12 cellular contexts compared by ENCODE assay signal in genomic region chr16:10314811-10315210, GRCh38.
DNase-seq lines count a peak whose midpoint lies in the region; ATAC-seq and TF ChIP-seq lines count a peak whose summit lies in the region.
"Had no signal": no experiment of that assay in that cellular context is flagged by ENCODE, and none has a peak within 500 bp of the region (broad histone marks: within the 10 kb centered on the region; RNA-seq: fewer than 3 reads in every experiment).

No MANE protein-coding gene starts in this region.

- H3K9me3 Mint-ChIP-seq in chondrocyte (ENCODE audit: low read depth) = no peaks in the 10 kb centered on the region
- no peaks in the 10 kb centered on the region for H3K9me3 Mint-ChIP-seq in activated CD8-positive, alpha-beta memory T cell treated with anti-CD3 and anti-CD28 coated beads, Interleukin-2, amount 10 ng/mL, durations not matched to agents 7 days and 5 days (ENCODE audit: low read depth)

- no peaks in the 10 kb centered on the region for H3K27me3 Mint-ChIP-seq in chondrocyte (ENCODE audit: low read depth)
- no peaks in the 10 kb centered on the region for H3K27me3 Mint-ChIP-seq in activated CD8-positive, alpha-beta memory T cell treated with anti-CD3 and anti-CD28 coated beads, Interleukin-2, amount 10 ng/mL, durations not matched to agents 7 days and 5 days

- no peak for ATAC-seq in activated CD8-positive, alpha-beta memory T cell treated with anti-CD3 and anti-CD28 coated beads, Interleukin-2, amount 10 ng/mL, durations not matched to agents 7 days and 5 days
- ATAC-seq in HG03280 (IDR thresholded peaks at IDR 0.05; ENCODE audit: unreplicated experiment) = no peak

- TF ChIP-seq CTCF in chondrocyte (IDR thresholded peaks at IDR 0.05) = peak; percentile 68

- H3K4me3 Mint-ChIP-seq in chondrocyte (ENCODE audit: unreplicated experiment) = no peak overlapping the region
- H3K4me3 Mint-ChIP-seq in activated CD8-positive, alpha-beta memory T cell treated with anti-CD3 and anti-CD28 coated beads, Interleukin-2, amount 10 ng/mL, durations not matched to agents 7 days and 5 days = no peak overlapping the region

- no peak overlapping the region for H3K27ac Mint-ChIP-seq in chondrocyte (ENCODE audit: unreplicated experiment)
- H3K27ac Mint-ChIP-seq in activated CD8-positive, alpha-beta memory T cell treated with anti-CD3 and anti-CD28 coated beads, Interleukin-2, amount 10 ng/mL, durations not matched to agents 7 days and 5 days = no peak overlapping the region

- no peaks in the 10 kb centered on the region for H3K36me3 Mint-ChIP-seq in chondrocyte (ENCODE audit: low read depth)
- H3K36me3 Mint-ChIP-seq in activated CD8-positive, alpha-beta memory T cell treated with anti-CD3 and anti-CD28 coated beads, Interleukin-2, amount 10 ng/mL, durations not matched to agents 7 days and 5 days = no peaks in the 10 kb centered on the region

- DNase-seq in SKM-1 treated with dmso at 0.1 percent for 144 hours (lab: John Stamatoyannopoulos, UW; ENCODE audit: unreplicated experiment) = peak; percentile 12
- no peak for DNase-seq in SKM-1 (lab: John Stamatoyannopoulos, UW; ENCODE audit: unreplicated experiment)
- DNase-seq in NCI-H226 = peak; percentile 35
- no peak for DNase-seq in chondrocyte (ENCODE audit: low spot score)
- peak; percentile 4 for DNase-seq in putamen (ENCODE audit: low spot score)
- no peak for DNase-seq in cerebellum (ENCODE audit: low spot score)
- DNase-seq in activated CD8-positive, alpha-beta memory T cell treated with anti-CD3 and anti-CD28 coated beads, Interleukin-2, amount 10 ng/mL, durations not matched to agents 7 days and 5 days = no peak
- DNase-seq: activated CD4-positive, CD25-positive, alpha-beta regulatory T cell treated with anti-CD3 and anti-CD28 coated beads, Interleukin-2, amount 50 U/mL, for 72 hours; KG1; posterior cingulate gyrus; substantia nigra had no signal

- no peaks in the 10 kb centered on the region for H3K4me1 Mint-ChIP-seq in chondrocyte (ENCODE audit: low read depth)
- H3K4me1 Mint-ChIP-seq in activated CD8-positive, alpha-beta memory T cell treated with anti-CD3 and anti-CD28 coated beads, Interleukin-2, amount 10 ng/mL, durations not matched to agents 7 days and 5 days = peaks cover 6% of the 10 kb centered on the region

- CTCF ChIA-PET in activated CD8-positive, alpha-beta memory T cell treated with anti-CD3 and anti-CD28 coated beads, Interleukin-2, amount 10 ng/mL, durations not matched to agents 7 days and 5 days (lab: Charles Lee) = interaction anchor here (0.9 to 4.2 kb wide), 7 partner anchors 12 to 422 kb away, joined by 3 to 44 read pairs (median 4); no protein-coding TSS in a partner anchor

Comparison
In these comparisons a context has a peak if more than half of its experiments do, and no peak if none do; other contexts are left out.
1. DNase-seq: peak in SKM-1 treated with dmso at 0.1 percent for 144 hours (single experiment), NCI-H226 (single experiment) and putamen (single experiment); none in SKM-1 (single experiment), chondrocyte (single experiment), cerebellum (single experiment) and activated CD8-positive, alpha-beta memory T cell treated with anti-CD3 and anti-CD28 coated beads, Interleukin-2, amount 10 ng/mL, durations not matched to agents 7 days and 5 days (single experiment).